ENCODE assay signal across 17 cellular contexts in genomic region chr18:73007195-73007934, GRCh38.
DNase-seq lines count a peak whose midpoint lies in the region; ATAC-seq, FAIRE-seq and TF ChIP-seq lines count a peak whose summit lies in the region.
"Had no signal": no experiment of that assay in that cellular context is flagged by ENCODE, and none has a peak within 500 bp of the region (broad histone marks: within the 10 kb centered on the region; RNA-seq: fewer than 3 reads in every experiment).

No MANE protein-coding gene starts in this region.

- DNase-seq in GM12891 (ENCODE audit: insufficient read length, low spot score) (no peak), NCI-H226 (peak; percentile 5), foreskin keratinocyte (peak; percentile 69 to 82)
- DNase-seq in activated effector memory CD4-positive, alpha-beta T cell treated with Interleukin-2 at 50 U/mL for 16 hours = no peak
- DNase-seq in activated CD8-positive, alpha-beta memory T cell treated with anti-CD3 and anti-CD28 coated beads, Interleukin-2, amount 50 U/mL, for 4 hours = no peak
- DNase-seq in activated effector memory CD4-positive, alpha-beta T cell treated with anti-CD3 and anti-CD28 coated beads, Interleukin-2, amount 50 U/mL, for 16 hours = no peak
- DNase-seq: activated CD4-positive, alpha-beta T cell treated with anti-CD3 and anti-CD28 coated beads for 36 hours; activated naive CD8-positive, alpha-beta T cell treated with anti-CD3 and anti-CD28 coated beads for 36 hours; activated T-cell treated with anti-CD3 and anti-CD28 coated beads for 4 hours; islet precursor cell; NCI-H1930; NCI-H524 treated with DMSO at 0.1 percent for 48 hours; ovary; small intestine; T-helper 17 cell had no signal

- H3K27ac ChIP-seq in foreskin keratinocyte = no peak overlapping the region
- H3K27ac ChIP-seq: ovary had no signal

- TF ChIP-seq POLR2A in GM12891 (IDR thresholded peaks at IDR 0.05; ENCODE audit: low read depth, low read length) = no peak

- no peaks in the 10 kb centered on the region for H3K4me1 ChIP-seq in foreskin keratinocyte

- no peak for FAIRE-seq in GM12891 (lab: Jason Lieb, UNC)
- FAIRE-seq: small intestine had no signal

- no peaks in the 10 kb centered on the region for H3K27me3 ChIP-seq in foreskin keratinocyte
- H3K27me3 ChIP-seq: ovary had no signal

- no peak for TF ChIP-seq CTCF in foreskin keratinocyte (conservative IDR thresholded peaks at IDR 0.05)

- ATAC-seq in GM21576 (IDR thresholded peaks at IDR 0.05; ENCODE audit: unreplicated experiment) (peak; percentile 54), foreskin keratinocyte (peak; percentile 66), HG02970 (IDR thresholded peaks at IDR 0.05; ENCODE audit: low FRiP score, unreplicated experiment) (no peak)
- ATAC-seq: activated CD4-positive, alpha-beta T cell treated with anti-CD3 and anti-CD28 coated beads for 36 hours; T-helper 17 cell had no signal

TF ChIP-seq in GM12891, 5 proteins besides CTCF, POLR2A, EP300 and RAD21:
- TF ChIP-seq SPI1 (IDR thresholded peaks at IDR 0.05; ENCODE audit: low read depth, low read length) = peak; percentile 92
- TF ChIP-seq TAF1 (IDR thresholded peaks at IDR 0.05; ENCODE audit: low read depth, low read length) = no peak

Comparison
In these comparisons a context has a peak if more than half of its experiments do, and no peak if none do; other contexts are left out.
1. DNase-seq: peak in NCI-H226 (single experiment) and foreskin keratinocyte (2 of 2); none in GM12891 (single experiment), activated effector memory CD4-positive, alpha-beta T cell treated with Interleukin-2 at 50 U/mL for 16 hours (single experiment), activated CD8-positive, alpha-beta memory T cell treated with anti-CD3 and anti-CD28 coated beads, Interleukin-2, amount 50 U/mL, for 4 hours (single experiment) and activated effector memory CD4-positive, alpha-beta T cell treated with anti-CD3 and anti-CD28 coated beads, Interleukin-2, amount 50 U/mL, for 16 hours (single experiment).